Comparison of ENCODE assay signal across 34 cellular contexts in the genomic region with DNA sequence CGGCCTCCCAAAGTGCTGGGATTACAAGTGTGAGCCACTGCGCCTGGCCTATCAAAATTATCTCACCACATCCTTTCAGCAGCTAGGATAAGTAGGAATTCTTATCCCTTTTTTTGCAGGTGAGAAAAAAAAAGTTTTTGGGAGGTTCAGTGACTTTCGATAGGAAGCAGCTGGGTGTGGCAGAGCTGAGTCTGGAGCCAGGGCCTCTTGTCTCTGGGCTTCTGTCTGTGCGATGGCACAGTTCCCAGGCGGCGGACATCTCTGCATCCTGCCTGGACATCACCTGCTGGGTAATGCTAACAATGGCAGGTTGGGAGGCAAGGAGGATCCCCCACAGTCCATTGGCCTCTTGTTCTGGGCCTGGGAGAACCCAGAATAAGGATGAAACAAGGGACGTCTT. TPM values are rescaled to one million over a fixed set of nuclear protein-coding genes. Genes with fewer than 3 reads are reported as not detected.
"Had no signal": no experiment of that assay in that cellular context is flagged by ENCODE, and none has a peak within 500 bp of the region (broad histone marks: within the 10 kb centered on the region; RNA-seq: fewer than 3 reads in every experiment).

No MANE protein-coding gene starts in this region.

- ATAC-seq: activated CD8-positive, alpha-beta memory T cell treated with anti-CD3 and anti-CD28 coated beads, Interleukin-2, amount 10 ng/mL, durations not matched to agents 7 days and 5 days; body of pancreas had no signal

- DNase-seq: activated CD4-positive, alpha-beta memory T cell treated with anti-CD3 and anti-CD28 coated beads, Interleukin-2, amount 10 ng/mL, durations not matched to agents 7 days and 5 days; activated CD4-positive, alpha-beta T cell treated with anti-CD3 and anti-CD28 coated beads for 1 hour; activated CD4-positive, alpha-beta T cell treated with anti-CD3 and anti-CD28 coated beads for 48 hours; activated CD4-positive, CD25-positive, alpha-beta regulatory T cell; activated CD8-positive, alpha-beta memory T cell treated with anti-CD3 and anti-CD28 coated beads for 24 hours; activated CD8-positive, alpha-beta memory T cell treated with anti-CD3 and anti-CD28 coated beads, Interleukin-2, amount 10 ng/mL, durations not matched to agents 7 days and 5 days; activated CD8-positive, alpha-beta memory T cell treated with anti-CD3 and anti-CD28 coated beads, Interleukin-2, amount 50 U/mL, for 48 hours; activated gamma-delta T cell; activated naive CD4-positive, alpha-beta T cell treated with Interleukin-2 at 50 U/mL for 16 hours; activated T-cell treated with anti-CD3 and anti-CD28 coated beads, Interleukin-2, amount 50 U/mL, for 48 hours; adrenal gland; body of pancreas; MM.1S; MV-4-11; NCI-H1105; NCI-H1417 treated with DMSO at 0.1 percent for 48 hours; NCI-H187; NCI-H2171 treated with DMSO at 0.1 percent for 48 hours; NCI-H446; NCI-H510A treated with DMSO at 0.1 percent for 48 hours; NCI-H526 treated with DMSO at 0.1 percent for 48 hours; NCI-H82; NK-92 treated with Interleukin-12 subunit alpha and Interleukin-12 subunit beta, amount 100 ng/mL, for 24 hours; PC-9; Right ventricle myocardium superior; SW 1271; T-helper 1 cell; T-helper 2 cell; T-helper 9 cell had no signal

- H3K4me3 ChIP-seq: adrenal gland, body of pancreas, breast epithelium, coronary artery, PC-9 had no signal

- H3K36me3 ChIP-seq: adrenal gland, breast epithelium had no signal

- H3K9me3 ChIP-seq: adrenal gland, body of pancreas, breast epithelium had no signal

- H3K4me1 ChIP-seq: adrenal gland, body of pancreas, breast epithelium had no signal

- H3K27ac ChIP-seq: adrenal gland, body of pancreas, breast epithelium, coronary artery, KMS-11, PC-9, VCaP had no signal

- H3K27me3 ChIP-seq: adrenal gland, body of pancreas had no signal

RNA-seq across cellular contexts. Expression of a gene that starts 12.5 kb away (rescaled TPM):
- total RNA-seq: activated CD4-positive, alpha-beta memory T cell treated with anti-CD3 and anti-CD28 coated beads, Interleukin-2, amount 10 ng/mL, durations not matched to agents 7 days and 5 days; activated CD8-positive, alpha-beta memory T cell treated with anti-CD3 and anti-CD28 coated beads, Interleukin-2, amount 10 ng/mL, durations not matched to agents 7 days and 5 days; OCI-LY7; PC-9 had no signal
